Comparison of ENCODE assay signal across 2 cellular contexts in genomic region chr15:72382146-72382545, GRCh38.
TF ChIP-seq lines count a peak whose summit lies in the region.

No MANE protein-coding gene starts in this region.

TF ChIP-seq in HEK293T, 16 proteins besides CTCF, POLR2A, EP300 and RAD21 (continued from another document):
- TF ChIP-seq PKNOX1 (IDR thresholded peaks at IDR 0.05) (no peak), FOXM1 (IDR thresholded peaks at IDR 0.05; ENCODE audit: borderline replicate concordance) (no peak), FOXA1 (IDR thresholded peaks at IDR 0.05) (no peak)

TF ChIP-seq in SK-N-SH, 30 proteins besides CTCF, POLR2A, EP300 and RAD21 (continued from another document):
- no peak for TF ChIP-seq ZBTB33 (IDR thresholded peaks at IDR 0.05; ENCODE audit: borderline replicate concordance, low read depth)
- TF ChIP-seq MXI1 (IDR thresholded peaks at IDR 0.05; ENCODE audit: low read depth, low read length), result no peak
- TF ChIP-seq SIN3A (IDR thresholded peaks at IDR 0.05; ENCODE audit: borderline replicate concordance, low read depth, low read length), result no peak
- no peak for TF ChIP-seq PBX3 (IDR thresholded peaks at IDR 0.05)
